ENCODE assay signal across 8 cellular contexts in the genomic region with DNA sequence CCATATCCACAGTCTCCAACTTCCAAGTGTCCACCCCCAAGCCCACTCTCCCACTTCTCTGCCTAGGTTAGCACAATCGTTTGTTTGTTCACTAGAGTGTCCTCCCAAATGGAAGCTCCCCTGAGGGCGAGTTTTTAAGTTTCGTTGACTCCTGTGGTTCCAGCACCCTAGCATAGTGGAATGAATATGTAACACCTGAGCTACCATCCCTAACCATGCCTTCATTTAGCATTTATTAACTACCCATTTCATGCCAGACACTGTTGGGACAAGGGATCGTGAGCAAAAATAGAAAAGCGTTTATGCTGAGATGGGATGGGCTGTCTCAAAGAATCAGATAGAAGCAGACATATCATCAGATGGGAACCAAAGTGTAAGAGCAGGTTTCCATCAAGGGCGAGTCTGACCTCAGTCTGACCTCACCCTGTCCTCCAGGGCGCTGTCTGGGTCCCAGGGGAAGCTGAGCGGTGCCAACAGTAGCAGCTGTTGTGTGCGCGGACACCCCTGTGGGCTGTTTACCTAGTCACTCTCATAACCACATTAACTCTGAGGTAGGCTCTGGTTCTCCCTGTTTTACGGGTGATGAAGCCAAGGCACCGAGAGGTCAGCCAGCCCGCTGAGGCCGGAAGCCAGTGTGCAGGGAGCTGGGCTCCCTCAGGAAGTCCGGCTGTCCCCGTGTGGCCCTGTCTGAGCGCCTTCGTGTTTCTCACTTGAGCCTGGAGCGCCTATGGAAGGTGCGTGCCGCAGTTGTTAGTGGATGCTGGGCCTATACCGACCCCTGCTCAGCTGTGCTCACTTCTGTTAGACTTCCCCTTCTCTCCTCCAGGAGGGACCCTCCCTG. TPM values are rescaled to one million over a fixed set of nuclear protein-coding genes. Genes with fewer than 3 reads are reported as not detected.
DNase-seq lines count a peak whose midpoint lies in the region; ATAC-seq and TF ChIP-seq lines count a peak whose summit lies in the region.

No MANE protein-coding gene starts in this region.

- in situ Hi-C loops in Panc1 (cut with HindIII; ENCODE audit: low pct_unique_long_range_greater_than_20kb, low sequenced_read_pairs): no loop called here

- CTCF ChIA-PET in Panc1 (lab: Charles Lee): interaction anchor here (0.7 to 1.3 kb wide), 2 partner anchors 9 to 106 kb away, joined by 3 to 8 read pairs; no protein-coding TSS in a partner anchor
- CTCF ChIA-PET in activated CD4-positive, alpha-beta memory T cell treated with anti-CD3 and anti-CD28 coated beads, Interleukin-2, amount 10 ng/mL, durations not matched to agents 7 days and 5 days (lab: Charles Lee): no interaction called here

- H3K27me3 ChIP-seq in Panc1 (ENCODE audit: control insufficient read depth, insufficient read depth, low read length) (no peaks in the 10 kb centered on the region), spleen (replicated peaks in 1 of 7) (no peaks in the 10 kb centered on the region)

- no peak overlapping the region for H3K4me3 ChIP-seq in Panc1 (ENCODE audit: low read depth in 2 of 2, low read length in 2 of 2)
- H3K4me3 ChIP-seq in spleen: peak overlapping the region in 1 of 8 donors; percentile 9

- TF ChIP-seq CTCF in Panc1 (IDR thresholded peaks at IDR 0.05) (no peak), spleen (IDR thresholded peaks at IDR 0.05 in 8 of 11, conservative IDR thresholded peaks at IDR 0.05 in 3 of 11) (no peak)

- no peaks in the 10 kb centered on the region for H3K9me3 ChIP-seq in Panc1 (ENCODE audit: control insufficient read depth, insufficient read depth, low read depth, low read length)
- H3K9me3 ChIP-seq in spleen: no peaks in the 10 kb centered on the region

- ATAC-seq in Panc1 (peak; percentile 54), left ventricle myocardium superior (peak; percentile 52), GM19397 (IDR thresholded peaks at IDR 0.05; ENCODE audit: unreplicated experiment) (no peak)

- H3K27me3 Mint-ChIP-seq in activated CD4-positive, alpha-beta memory T cell treated with anti-CD3 and anti-CD28 coated beads, Interleukin-2, amount 10 ng/mL, durations not matched to agents 7 days and 5 days: no peaks in the 10 kb centered on the region

- H3K36me3 ChIP-seq in Panc1 (ENCODE audit: control insufficient read depth, insufficient read depth, low read length) (no peaks in the 10 kb centered on the region), spleen (peaks cover 0 to 98% (median 72%) of the 10 kb centered on the region in 6 donors)

- H3K4me1 Mint-ChIP-seq in activated CD4-positive, alpha-beta memory T cell treated with anti-CD3 and anti-CD28 coated beads, Interleukin-2, amount 10 ng/mL, durations not matched to agents 7 days and 5 days: peaks cover 44% of the 10 kb centered on the region

- no peaks in the 10 kb centered on the region for H3K9me3 Mint-ChIP-seq in activated CD4-positive, alpha-beta memory T cell treated with anti-CD3 and anti-CD28 coated beads, Interleukin-2, amount 10 ng/mL, durations not matched to agents 7 days and 5 days

- POLR2A ChIA-PET in Panc1 (lab: Charles Lee): interaction anchor here (0.6 to 1.0 kb wide), 2 partner anchors 9 to 30 kb away, joined by 3 to 4 read pairs; no protein-coding TSS in a partner anchor
- POLR2A ChIA-PET in activated CD4-positive, alpha-beta memory T cell treated with anti-CD3 and anti-CD28 coated beads, Interleukin-2, amount 10 ng/mL, durations not matched to agents 7 days and 5 days (lab: Charles Lee): interaction anchor here (0.9 to 1.6 kb wide), 5 partner anchors 11 to 55 kb away, joined by 3 to 4 read pairs (median 3); partner anchors contain the start of genes ACLY and NKIRAS2

- no peak overlapping the region for H3K4me3 Mint-ChIP-seq in activated CD4-positive, alpha-beta memory T cell treated with anti-CD3 and anti-CD28 coated beads, Interleukin-2, amount 10 ng/mL, durations not matched to agents 7 days and 5 days

- DNase-seq in DMS79 (lab: John Stamatoyannopoulos, UW): peak; percentile 34
- DNase-seq in DMS79 treated with DMSO at 0.1 percent for 48 hours (lab: John Stamatoyannopoulos, UW): no peak
- DNase-seq in Panc1 (ENCODE audit: low read depth, low spot score): no peak
- peak; percentile 62 for DNase-seq in left ventricle myocardium superior
- peak; percentile 75 for DNase-seq in spleen
- DNase-seq in activated CD4-positive, alpha-beta memory T cell treated with anti-CD3 and anti-CD28 coated beads, Interleukin-2, amount 10 ng/mL, durations not matched to agents 7 days and 5 days: no peak
- DNase-seq in stimulated activated CD4-positive, alpha-beta T cell treated with anti-CD3 and anti-CD28 coated beads, Interleukin-4, amount 100 ng/mL, for 1 hour: no peak

- H3K27ac Mint-ChIP-seq in activated CD4-positive, alpha-beta memory T cell treated with anti-CD3 and anti-CD28 coated beads, Interleukin-2, amount 10 ng/mL, durations not matched to agents 7 days and 5 days: no peak overlapping the region

- intact Hi-C loops in Panc1 (cut with micrococcal nuclease; ENCODE audit: unreplicated experiment): no loop called here
- intact Hi-C loops in left ventricle myocardium superior (cut with micrococcal nuclease): no loop called here
- intact Hi-C loops in spleen (cut with DNase I; ENCODE audit: low total_unique reads): no loop called here

- no peak for TF ChIP-seq POLR2A in spleen (IDR thresholded peaks at IDR 0.05)

- H3K36me3 Mint-ChIP-seq in activated CD4-positive, alpha-beta memory T cell treated with anti-CD3 and anti-CD28 coated beads, Interleukin-2, amount 10 ng/mL, durations not matched to agents 7 days and 5 days (ENCODE audit: low read depth): peaks cover 79% of the 10 kb centered on the region

- BruUV-seq in Panc1 (replicated peaks; lab: Mats Ljungman, UMichigan): no TSS peak

- H3K4me1 ChIP-seq in Panc1 (ENCODE audit: control insufficient read depth, insufficient read depth, low read length): peaks cover 25% of the 10 kb centered on the region
- H3K4me1 ChIP-seq in spleen: peaks cover 6 to 92% (median 45%) of the 10 kb centered on the region in 6 donors

- 65 to 77% (median 74%) methylated on average over 22 of the region's 22 CpGs for WGBS in spleen, 5 donors

- H3K27ac ChIP-seq in Panc1 (ENCODE audit: low read length): peak overlapping the region; percentile 29; the same call in 1 of the 2 replicates
- peak overlapping the region in 5 of 8 donors; percentile 31 to 62 (median 44) for H3K27ac ChIP-seq in spleen

RNA-seq across cellular contexts. Expression of gene CNP, which starts 6.2 kb away (rescaled TPM):
- 79.9 TPM for total RNA-seq in Panc1 (2021; ENCODE audit: unreplicated experiment)
- polyA plus RNA-seq in Panc1 (2012; ENCODE audit: insufficient read length): 103 TPM
- total RNA-seq in left ventricle myocardium superior: 28.6 TPM
- total RNA-seq in spleen: 10 to 100 TPM; 29.2 to 49.8 (median 44.2) TPM
- 10 to 100 TPM; 22.3 to 41.6 (median 25.9) TPM for polyA plus RNA-seq in spleen
- 10 to 100 TPM; 89.8 to 91.0 TPM for total RNA-seq in activated CD4-positive, alpha-beta memory T cell treated with anti-CD3 and anti-CD28 coated beads, Interleukin-2, amount 10 ng/mL, durations not matched to agents 7 days and 5 days

RNA-seq across cellular contexts. Expression of gene ODAD4, which starts 42.4 kb away (rescaled TPM):
- total RNA-seq in Panc1 (2021; ENCODE audit: unreplicated experiment) (0.69 TPM), left ventricle myocardium superior (0.52 TPM), spleen (1 to 10 TPM in 1 of 7 donors, under 1 TPM in 2, not detected in 4; 0.20 to 1.0 (median 0.52) TPM)
- polyA plus RNA-seq in Panc1 (2012; ENCODE audit: insufficient read length): 0.94 TPM
- polyA plus RNA-seq in spleen: under 1 TPM; 0.22 to 0.35 (median 0.30) TPM
- 1 to 10 TPM; 1.7 to 2.0 TPM for total RNA-seq in activated CD4-positive, alpha-beta memory T cell treated with anti-CD3 and anti-CD28 coated beads, Interleukin-2, amount 10 ng/mL, durations not matched to agents 7 days and 5 days

RNA-seq across cellular contexts. Expression of gene DNAJC7, which starts 44.4 kb away (rescaled TPM):
- 72.0 TPM for total RNA-seq in Panc1 (2021; ENCODE audit: unreplicated experiment)
- polyA plus RNA-seq in Panc1 (2012; ENCODE audit: insufficient read length): 76.8 TPM
- total RNA-seq in left ventricle myocardium superior: 76.6 TPM
- 100 to 1,000 TPM in 1 of 7 donors, 10 to 100 TPM in 6; 60.6 to 108 (median 90.4) TPM for total RNA-seq in spleen
- polyA plus RNA-seq in spleen: 10 to 100 TPM; 68.5 to 75.7 (median 71.6) TPM
- 10 to 100 TPM; 88.7 to 95.1 TPM for total RNA-seq in activated CD4-positive, alpha-beta memory T cell treated with anti-CD3 and anti-CD28 coated beads, Interleukin-2, amount 10 ng/mL, durations not matched to agents 7 days and 5 days

RNA-seq across cellular contexts. Expression of gene NKIRAS2, which starts 47.1 kb away (rescaled TPM):
- total RNA-seq in Panc1 (2021; ENCODE audit: unreplicated experiment): 22.4 TPM
- polyA plus RNA-seq in Panc1 (2012; ENCODE audit: insufficient read length): 31.7 TPM
- 44.8 TPM for total RNA-seq in left ventricle myocardium superior
- 10 to 100 TPM; 20.7 to 38.8 (median 25.2) TPM for total RNA-seq in spleen
- polyA plus RNA-seq in spleen: 10 to 100 TPM; 11.3 to 20.3 (median 12.4) TPM
- total RNA-seq in activated CD4-positive, alpha-beta memory T cell treated with anti-CD3 and anti-CD28 coated beads, Interleukin-2, amount 10 ng/mL, durations not matched to agents 7 days and 5 days: 10 to 100 TPM; 21.3 to 22.7 TPM

RNA-seq across cellular contexts. Expression of gene ACLY, which starts 54.0 kb away (rescaled TPM):
- total RNA-seq in Panc1 (2021; ENCODE audit: unreplicated experiment) (225 TPM), left ventricle myocardium superior (24.5 TPM), spleen (100 to 1,000 TPM in 2 of 7 donors, 10 to 100 TPM in 5; 64.9 to 112 (median 87.6) TPM)
- polyA plus RNA-seq in Panc1 (2012; ENCODE audit: insufficient read length): 176 TPM
- polyA plus RNA-seq in spleen: 10 to 100 TPM; 17.7 to 28.6 (median 21.6) TPM
- 100 to 1,000 TPM; 177 to 183 TPM for total RNA-seq in activated CD4-positive, alpha-beta memory T cell treated with anti-CD3 and anti-CD28 coated beads, Interleukin-2, amount 10 ng/mL, durations not matched to agents 7 days and 5 days

Comparison
In these comparisons a context has a peak if more than half of its experiments do, and no peak if none do; other contexts are left out.
1. DNase-seq: peak in DMS79 (single experiment), left ventricle myocardium superior (single experiment) and spleen (single experiment); none in DMS79 treated with DMSO at 0.1 percent for 48 hours (single experiment), Panc1 (single experiment), activated CD4-positive, alpha-beta memory T cell treated with anti-CD3 and anti-CD28 coated beads, Interleukin-2, amount 10 ng/mL, durations not matched to agents 7 days and 5 days (single experiment) and stimulated activated CD4-positive, alpha-beta T cell treated with anti-CD3 and anti-CD28 coated beads, Interleukin-4, amount 100 ng/mL, for 1 hour (single experiment).